In genomic region chr22:29475550-29475949, GRCh38 we compare ENCODE assay signal across 1 cellular context.
TF ChIP-seq lines count a peak whose summit lies in the region.

No MANE protein-coding gene starts in this region.

TF ChIP-seq in GM12878, 131 proteins besides CTCF, POLR2A, EP300 and RAD21 (continued from another document):
- TF ChIP-seq, protein P1, sequence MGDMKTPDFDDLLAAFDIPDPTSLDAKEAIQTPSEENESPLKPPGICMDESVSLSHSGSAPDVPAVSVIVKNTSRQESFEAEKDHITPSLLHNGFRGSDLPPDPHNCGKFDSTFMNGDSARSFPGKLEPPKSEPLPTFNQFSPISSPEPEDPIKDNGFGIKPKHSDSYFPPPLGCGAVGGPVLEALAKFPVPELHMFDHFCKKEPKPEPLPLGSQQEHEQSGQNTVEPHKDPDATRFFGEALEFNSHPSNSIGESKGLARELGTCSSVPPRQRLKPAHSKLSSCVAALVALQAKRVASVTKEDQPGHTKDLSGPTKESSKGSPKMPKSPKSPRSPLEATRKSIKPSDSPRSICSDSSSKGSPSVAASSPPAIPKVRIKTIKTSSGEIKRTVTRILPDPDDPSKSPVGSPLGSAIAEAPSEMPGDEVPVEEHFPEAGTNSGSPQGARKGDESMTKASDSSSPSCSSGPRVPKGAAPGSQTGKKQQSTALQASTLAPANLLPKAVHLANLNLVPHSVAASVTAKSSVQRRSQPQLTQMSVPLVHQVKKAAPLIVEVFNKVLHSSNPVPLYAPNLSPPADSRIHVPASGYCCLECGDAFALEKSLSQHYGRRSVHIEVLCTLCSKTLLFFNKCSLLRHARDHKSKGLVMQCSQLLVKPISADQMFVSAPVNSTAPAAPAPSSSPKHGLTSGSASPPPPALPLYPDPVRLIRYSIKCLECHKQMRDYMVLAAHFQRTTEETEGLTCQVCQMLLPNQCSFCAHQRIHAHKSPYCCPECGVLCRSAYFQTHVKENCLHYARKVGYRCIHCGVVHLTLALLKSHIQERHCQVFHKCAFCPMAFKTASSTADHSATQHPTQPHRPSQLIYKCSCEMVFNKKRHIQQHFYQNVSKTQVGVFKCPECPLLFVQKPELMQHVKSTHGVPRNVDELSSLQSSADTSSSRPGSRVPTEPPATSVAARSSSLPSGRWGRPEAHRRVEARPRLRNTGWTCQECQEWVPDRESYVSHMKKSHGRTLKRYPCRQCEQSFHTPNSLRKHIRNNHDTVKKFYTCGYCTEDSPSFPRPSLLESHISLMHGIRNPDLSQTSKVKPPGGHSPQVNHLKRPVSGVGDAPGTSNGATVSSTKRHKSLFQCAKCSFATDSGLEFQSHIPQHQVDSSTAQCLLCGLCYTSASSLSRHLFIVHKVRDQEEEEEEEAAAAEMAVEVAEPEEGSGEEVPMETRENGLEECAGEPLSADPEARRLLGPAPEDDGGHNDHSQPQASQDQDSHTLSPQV (IDR thresholded peaks at IDR 0.05), result no peak
- no peak for TF ChIP-seq MYB (IDR thresholded peaks at IDR 0.05; ENCODE audit: borderline replicate concordance, low read depth, low read length)
- 0 out of 2 replicates have a peak, but pooled peaks have one; percentile 33 for TF ChIP-seq TBL1XR1 (IDR thresholded peaks at IDR 0.05; ENCODE audit: low read depth, low read length)
- TF ChIP-seq, protein P2, sequence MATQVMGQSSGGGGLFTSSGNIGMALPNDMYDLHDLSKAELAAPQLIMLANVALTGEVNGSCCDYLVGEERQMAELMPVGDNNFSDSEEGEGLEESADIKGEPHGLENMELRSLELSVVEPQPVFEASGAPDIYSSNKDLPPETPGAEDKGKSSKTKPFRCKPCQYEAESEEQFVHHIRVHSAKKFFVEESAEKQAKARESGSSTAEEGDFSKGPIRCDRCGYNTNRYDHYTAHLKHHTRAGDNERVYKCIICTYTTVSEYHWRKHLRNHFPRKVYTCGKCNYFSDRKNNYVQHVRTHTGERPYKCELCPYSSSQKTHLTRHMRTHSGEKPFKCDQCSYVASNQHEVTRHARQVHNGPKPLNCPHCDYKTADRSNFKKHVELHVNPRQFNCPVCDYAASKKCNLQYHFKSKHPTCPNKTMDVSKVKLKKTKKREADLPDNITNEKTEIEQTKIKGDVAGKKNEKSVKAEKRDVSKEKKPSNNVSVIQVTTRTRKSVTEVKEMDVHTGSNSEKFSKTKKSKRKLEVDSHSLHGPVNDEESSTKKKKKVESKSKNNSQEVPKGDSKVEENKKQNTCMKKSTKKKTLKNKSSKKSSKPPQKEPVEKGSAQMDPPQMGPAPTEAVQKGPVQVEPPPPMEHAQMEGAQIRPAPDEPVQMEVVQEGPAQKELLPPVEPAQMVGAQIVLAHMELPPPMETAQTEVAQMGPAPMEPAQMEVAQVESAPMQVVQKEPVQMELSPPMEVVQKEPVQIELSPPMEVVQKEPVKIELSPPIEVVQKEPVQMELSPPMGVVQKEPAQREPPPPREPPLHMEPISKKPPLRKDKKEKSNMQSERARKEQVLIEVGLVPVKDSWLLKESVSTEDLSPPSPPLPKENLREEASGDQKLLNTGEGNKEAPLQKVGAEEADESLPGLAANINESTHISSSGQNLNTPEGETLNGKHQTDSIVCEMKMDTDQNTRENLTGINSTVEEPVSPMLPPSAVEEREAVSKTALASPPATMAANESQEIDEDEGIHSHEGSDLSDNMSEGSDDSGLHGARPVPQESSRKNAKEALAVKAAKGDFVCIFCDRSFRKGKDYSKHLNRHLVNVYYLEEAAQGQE (IDR thresholded peaks at IDR 0.05; ENCODE audit: low read depth, low read length), result no peak
- no peak for TF ChIP-seq TARDBP (IDR thresholded peaks at IDR 0.05; ENCODE audit: borderline replicate concordance)
- peak; percentile 94; the same call in 1 of the 3 replicates for TF ChIP-seq POU2F2 (IDR thresholded peaks at IDR 0.05; ENCODE audit: borderline replicate concordance, low read depth, low read length)
- no peak for TF ChIP-seq LARP7 (IDR thresholded peaks at IDR 0.05)
- no peak for TF ChIP-seq DPF2 (IDR thresholded peaks at IDR 0.05)
- no peak for TF ChIP-seq CBX3 (IDR thresholded peaks at IDR 0.05; ENCODE audit: borderline replicate concordance, low read depth)
- no peak for TF ChIP-seq KAT2A (conservative IDR thresholded peaks at IDR 0.05; ENCODE audit: control insufficient read depth, low read depth, low read length)
- TF ChIP-seq ZZZ3 (IDR thresholded peaks at IDR 0.05; ENCODE audit: control insufficient read depth, insufficient read length, low read depth), result no peak
- TF ChIP-seq KDM1A (IDR thresholded peaks at IDR 0.05; ENCODE audit: borderline replicate concordance), result no peak
- TF ChIP-seq CHD1 (IDR thresholded peaks at IDR 0.05; ENCODE audit: low read depth, low read length), result no peak
- peak in 1 of 2 experiments; percentile 54; a peak in 1 of 3 replicates for TF ChIP-seq EGR1 (IDR thresholded peaks at IDR 0.05; ENCODE audit: borderline replicate concordance in 1 of 2, low read depth in 2 of 2, low read length in 2 of 2)
- TF ChIP-seq STAT3 (IDR thresholded peaks at IDR 0.05; ENCODE audit: low read depth, low read length), result no peak
- no peak for TF ChIP-seq EED (IDR thresholded peaks at IDR 0.05; ENCODE audit: low read depth)
- no peak for TF ChIP-seq IKZF1 (conservative IDR thresholded peaks at IDR 0.05)
- TF ChIP-seq RELB (IDR thresholded peaks at IDR 0.05; ENCODE audit: low read depth), result no peak
- no peak for TF ChIP-seq ZNF207 (IDR thresholded peaks at IDR 0.05; ENCODE audit: borderline replicate concordance)
- TF ChIP-seq SRF (IDR thresholded peaks at IDR 0.05; ENCODE audit: low read depth in 2 of 2, low read length in 2 of 2), result no peak
- TF ChIP-seq BMI1 (IDR thresholded peaks at IDR 0.05; ENCODE audit: borderline replicate concordance), result no peak
- no peak for TF ChIP-seq NFIC (IDR thresholded peaks at IDR 0.05; ENCODE audit: low read depth, low read length)
- TF ChIP-seq JUNB (IDR thresholded peaks at IDR 0.05), result no peak
- no peak for TF ChIP-seq NR2C1 (IDR thresholded peaks at IDR 0.05)
- peak; percentile 65 for TF ChIP-seq RUNX3 (IDR thresholded peaks at IDR 0.05; ENCODE audit: low read length)
- no peak for TF ChIP-seq MTA3 (IDR thresholded peaks at IDR 0.05; ENCODE audit: borderline replicate concordance, low read length)
- TF ChIP-seq, protein P3, sequence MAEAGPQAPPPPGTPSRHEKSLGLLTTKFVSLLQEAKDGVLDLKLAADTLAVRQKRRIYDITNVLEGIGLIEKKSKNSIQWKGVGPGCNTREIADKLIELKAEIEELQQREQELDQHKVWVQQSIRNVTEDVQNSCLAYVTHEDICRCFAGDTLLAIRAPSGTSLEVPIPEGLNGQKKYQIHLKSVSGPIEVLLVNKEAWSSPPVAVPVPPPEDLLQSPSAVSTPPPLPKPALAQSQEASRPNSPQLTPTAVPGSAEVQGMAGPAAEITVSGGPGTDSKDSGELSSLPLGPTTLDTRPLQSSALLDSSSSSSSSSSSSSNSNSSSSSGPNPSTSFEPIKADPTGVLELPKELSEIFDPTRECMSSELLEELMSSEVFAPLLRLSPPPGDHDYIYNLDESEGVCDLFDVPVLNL (IDR thresholded peaks at IDR 0.05; ENCODE audit: low read depth, low read length), result no peak
- TF ChIP-seq TCF7 (IDR thresholded peaks at IDR 0.05; ENCODE audit: borderline replicate concordance), result no peak
- TF ChIP-seq ELK1 (IDR thresholded peaks at IDR 0.05; ENCODE audit: low read depth, low read length), result no peak
- TF ChIP-seq ZNF274 (IDR thresholded peaks at IDR 0.05; ENCODE audit: insufficient read depth, insufficient read length), result no peak
- TF ChIP-seq BCL3 (IDR thresholded peaks at IDR 0.05; ENCODE audit: borderline replicate concordance, insufficient read depth, low read depth, low read length, poor library complexity, severe bottlenecking), result no peak
- TF ChIP-seq, protein P4, sequence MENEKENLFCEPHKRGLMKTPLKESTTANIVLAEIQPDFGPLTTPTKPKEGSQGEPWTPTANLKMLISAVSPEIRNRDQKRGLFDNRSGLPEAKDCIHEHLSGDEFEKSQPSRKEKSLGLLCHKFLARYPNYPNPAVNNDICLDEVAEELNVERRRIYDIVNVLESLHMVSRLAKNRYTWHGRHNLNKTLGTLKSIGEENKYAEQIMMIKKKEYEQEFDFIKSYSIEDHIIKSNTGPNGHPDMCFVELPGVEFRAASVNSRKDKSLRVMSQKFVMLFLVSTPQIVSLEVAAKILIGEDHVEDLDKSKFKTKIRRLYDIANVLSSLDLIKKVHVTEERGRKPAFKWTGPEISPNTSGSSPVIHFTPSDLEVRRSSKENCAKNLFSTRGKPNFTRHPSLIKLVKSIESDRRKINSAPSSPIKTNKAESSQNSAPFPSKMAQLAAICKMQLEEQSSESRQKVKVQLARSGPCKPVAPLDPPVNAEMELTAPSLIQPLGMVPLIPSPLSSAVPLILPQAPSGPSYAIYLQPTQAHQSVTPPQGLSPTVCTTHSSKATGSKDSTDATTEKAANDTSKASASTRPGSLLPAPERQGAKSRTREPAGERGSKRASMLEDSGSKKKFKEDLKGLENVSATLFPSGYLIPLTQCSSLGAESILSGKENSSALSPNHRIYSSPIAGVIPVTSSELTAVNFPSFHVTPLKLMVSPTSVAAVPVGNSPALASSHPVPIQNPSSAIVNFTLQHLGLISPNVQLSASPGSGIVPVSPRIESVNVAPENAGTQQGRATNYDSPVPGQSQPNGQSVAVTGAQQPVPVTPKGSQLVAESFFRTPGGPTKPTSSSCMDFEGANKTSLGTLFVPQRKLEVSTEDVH (IDR thresholded peaks at IDR 0.05; ENCODE audit: low read depth, partially characterized antibody), result no peak
- TF ChIP-seq ZNF384 (IDR thresholded peaks at IDR 0.05; ENCODE audit: borderline replicate concordance, low read depth, low read length), result no peak
- no peak for TF ChIP-seq NFYA (IDR thresholded peaks at IDR 0.05; ENCODE audit: borderline replicate concordance, low read depth, low read length)
- no peak for TF ChIP-seq PRDM15 (CRISPR knock-in tag; IDR thresholded peaks at IDR 0.05)
- no peak for TF ChIP-seq RAD51 (IDR thresholded peaks at IDR 0.05)
- TF ChIP-seq, protein P5, sequence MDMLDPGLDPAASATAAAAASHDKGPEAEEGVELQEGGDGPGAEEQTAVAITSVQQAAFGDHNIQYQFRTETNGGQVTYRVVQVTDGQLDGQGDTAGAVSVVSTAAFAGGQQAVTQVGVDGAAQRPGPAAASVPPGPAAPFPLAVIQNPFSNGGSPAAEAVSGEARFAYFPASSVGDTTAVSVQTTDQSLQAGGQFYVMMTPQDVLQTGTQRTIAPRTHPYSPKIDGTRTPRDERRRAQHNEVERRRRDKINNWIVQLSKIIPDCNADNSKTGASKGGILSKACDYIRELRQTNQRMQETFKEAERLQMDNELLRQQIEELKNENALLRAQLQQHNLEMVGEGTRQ (IDR thresholded peaks at IDR 0.05; ENCODE audit: borderline replicate concordance, low read depth, low read length), result no peak
- peak; percentile 92 for TF ChIP-seq MEF2B (IDR thresholded peaks at IDR 0.05; ENCODE audit: partially characterized antibody, poor library complexity, severe bottlenecking)
- TF ChIP-seq RBBP5 (conservative IDR thresholded peaks at IDR 0.05), result no peak
- TF ChIP-seq KLF5 (IDR thresholded peaks at IDR 0.05; ENCODE audit: partially characterized antibody), result no peak
TF ChIP-seq in GM12878: peak in this region for 5.
